18 cellular contexts compared by ENCODE assay signal in the genomic region with DNA sequence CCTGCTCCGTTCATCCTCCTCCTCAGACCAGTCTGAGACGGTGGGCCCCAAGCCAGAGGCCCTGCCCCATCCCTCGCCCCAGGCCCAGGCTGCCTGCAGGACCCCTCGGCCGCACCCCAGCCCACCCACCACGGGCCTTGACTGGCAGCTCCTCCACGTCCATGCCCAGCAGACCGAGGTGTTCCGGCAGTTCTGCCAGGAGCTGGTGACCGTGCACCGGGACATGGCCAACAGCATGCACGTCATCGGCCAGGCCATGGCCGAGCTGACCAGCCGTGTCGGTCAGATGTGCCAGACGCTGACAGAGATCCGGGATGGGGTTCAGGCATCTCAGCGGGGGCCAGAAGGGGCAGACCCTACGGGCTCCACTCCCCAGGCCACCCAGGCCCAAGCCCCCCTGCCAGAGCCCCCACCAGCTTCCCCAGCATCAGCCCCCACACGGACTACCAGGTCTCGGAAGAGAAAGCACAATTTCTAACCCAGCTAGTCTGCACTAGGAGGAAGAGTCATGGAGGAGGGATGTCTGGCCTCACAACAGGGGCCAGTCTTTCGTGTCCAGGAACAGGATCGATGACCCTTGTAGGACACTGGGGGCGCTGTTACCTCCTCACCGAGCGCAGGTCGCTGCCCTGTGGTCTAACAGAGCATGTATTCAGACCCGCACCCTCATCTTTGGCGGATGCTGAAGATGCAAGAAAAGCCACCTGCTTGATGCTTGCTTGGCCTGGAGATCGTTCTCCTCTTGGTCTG.
DNase-seq lines count a peak whose midpoint lies in the region; ATAC-seq, FAIRE-seq and TF ChIP-seq lines count a peak whose summit lies in the region.
"Had no signal": no experiment of that assay in that cellular context is flagged by ENCODE, and none has a peak within 500 bp of the region (broad histone marks: within the 10 kb centered on the region; RNA-seq: fewer than 3 reads in every experiment).

No MANE protein-coding gene starts in this region.

- no peak overlapping the region for H3K27ac ChIP-seq in endodermal cell (ENCODE audit: low read depth, low read length)

- no peak for FAIRE-seq in GM12892 (lab: Jason Lieb, UNC)
- FAIRE-seq: keratinocyte had no signal

- TF ChIP-seq CTCF in LNCaP clone FGC (IDR thresholded peaks at IDR 0.05; ENCODE audit: control insufficient read depth, extremely low read depth, insufficient read depth) (peak; percentile 21; the same call in 1 of the 2 replicates), endodermal cell (conservative IDR thresholded peaks at IDR 0.05) (peak; percentile 81)

- H3K27me3 ChIP-seq in endodermal cell (ENCODE audit: control insufficient read depth, insufficient read depth, low read length, poor library complexity, severe bottlenecking), result no peaks in the 10 kb centered on the region

- H3K27me3 Mint-ChIP-seq in endodermal cell (ENCODE audit: insufficient read depth), result no peaks in the 10 kb centered on the region
- H3K27me3 Mint-ChIP-seq: activated T-cell treated with anti-CD3 and anti-CD28 coated beads, Interleukin-2, amount 50 U/mL, for 24 hours; CD8-positive, alpha-beta memory T cell; central memory CD8-positive, alpha-beta T cell had no signal

- intact Hi-C loops in posterior vena cava (cut with DNase I), result loop anchor here in 1 of 2 donors (1.0 to 10.0 kb wide), 2 partner anchors 47 to 98 kb away; no protein-coding TSS in a partner anchor

- ATAC-seq in GM19035 (IDR thresholded peaks at IDR 0.05; ENCODE audit: unreplicated experiment), result no peak

- no peak overlapping the region for H3K27ac Mint-ChIP-seq in endodermal cell
- H3K27ac Mint-ChIP-seq: activated CD4-positive, alpha-beta T cell treated with anti-CD3 and anti-CD28 coated beads, Interleukin-2, amount 10 ng/mL, durations not matched to agents 24 days and 14 days; activated T-cell treated with anti-CD3 and anti-CD28 coated beads, Interleukin-2, amount 50 U/mL, for 24 hours had no signal

- H3K4me1 ChIP-seq in endodermal cell (ENCODE audit: control insufficient read depth, insufficient read depth, low read length), result no peaks in the 10 kb centered on the region

- H3K4me1 Mint-ChIP-seq in endodermal cell, result peaks cover 19% of the 10 kb centered on the region

- H3K4me3 ChIP-seq in LNCaP clone FGC (ENCODE audit: low read depth, low read length) (no peak overlapping the region), endodermal cell (ENCODE audit: low read length) (no peak overlapping the region)

- no peaks in the 10 kb centered on the region for H3K9me3 ChIP-seq in endodermal cell (ENCODE audit: control insufficient read depth, low read length)

- in situ Hi-C loops in ACHN (cut with HindIII; ENCODE audit: low pct_ligation_motif_present, low pct_unique_long_range_greater_than_20kb, low sequenced_read_pairs), result no loop called here

- peaks cover 2% of the 10 kb centered on the region for H3K36me3 Mint-ChIP-seq in endodermal cell (ENCODE audit: low read depth)

- TF ChIP-seq POLR2A in GM12892 (IDR thresholded peaks at IDR 0.05; ENCODE audit: low read depth, low read length), result no peak

- H3K4me3 Mint-ChIP-seq in endodermal cell, result no peak overlapping the region
- H3K4me3 Mint-ChIP-seq: activated CD4-positive, alpha-beta T cell treated with anti-CD3 and anti-CD28 coated beads, Interleukin-2, amount 10 ng/mL, durations not matched to agents 24 days and 14 days; activated T-cell treated with anti-CD3 and anti-CD28 coated beads, Interleukin-2, amount 50 U/mL, for 24 hours; CD8-positive, alpha-beta memory T cell; central memory CD8-positive, alpha-beta T cell had no signal

- DNase-seq in Daoy (ENCODE audit: low read depth), result peak; percentile 8
- DNase-seq in LNCaP clone FGC (ENCODE audit: low read depth), result no peak
- peak; percentile 85 for DNase-seq in endodermal cell
- peak; percentile 74 for DNase-seq in posterior vena cava (ENCODE audit: low spot score)
- no peak for DNase-seq in foreskin melanocyte
- DNase-seq in GM12892 (ENCODE audit: insufficient read length), result no peak
- no peak for DNase-seq in ACHN
- DNase-seq: activated CD4-positive, alpha-beta T cell treated with anti-CD3 and anti-CD28 coated beads, Interleukin-2, amount 10 ng/mL, durations not matched to agents 24 days and 14 days; activated T-cell treated with anti-CD3 and anti-CD28 coated beads, Interleukin-2, amount 50 U/mL, for 24 hours; CD8-positive, alpha-beta memory T cell; MM.1S; NCI-H2081 treated with DMSO at 0.1 percent for 48 hours; occipital lobe; SHP77; T1000 had no signal

- H3K36me3 ChIP-seq in endodermal cell (ENCODE audit: control insufficient read depth, insufficient read depth, low read length), result no peaks in the 10 kb centered on the region

- WGBS in endodermal cell (ENCODE audit: insufficient coverage in 1 of 2, insufficient read length in 1 of 2), 2 experiments, result 87 to 93% methylated on average over 25 to 31 of the region's 31 CpGs

- H3K9ac ChIP-seq in endodermal cell (ENCODE audit: extremely low read depth, low read length, poor library complexity, severe bottlenecking), result no peak overlapping the region

- no peaks in the 10 kb centered on the region for H3K9me3 Mint-ChIP-seq in endodermal cell
- H3K9me3 Mint-ChIP-seq: activated CD4-positive, alpha-beta T cell treated with anti-CD3 and anti-CD28 coated beads, Interleukin-2, amount 10 ng/mL, durations not matched to agents 24 days and 14 days; activated T-cell treated with anti-CD3 and anti-CD28 coated beads, Interleukin-2, amount 50 U/mL, for 24 hours; CD8-positive, alpha-beta memory T cell; central memory CD8-positive, alpha-beta T cell had no signal

Comparison
In these comparisons a context has a peak if more than half of its experiments do, and no peak if none do; other contexts are left out.
1. DNase-seq: peak in Daoy (single experiment), endodermal cell (single experiment) and posterior vena cava (single experiment); none in LNCaP clone FGC (single experiment), foreskin melanocyte (single experiment), GM12892 (single experiment) and ACHN (single experiment).